In genomic region chr2:189661148-189661956, GRCh38 we compare ENCODE assay signal across 8 cellular contexts. TPM values are rescaled to one million over a fixed set of nuclear protein-coding genes. Genes with fewer than 3 reads are reported as not detected.
DNase-seq lines count a peak whose midpoint lies in the region; ATAC-seq and TF ChIP-seq lines count a peak whose summit lies in the region.

TSS of gene ASNSD1 (plus strand) at chr2:189661459. CDS start at chr2:189666133, 4,674 bp downstream.

- H3K9ac ChIP-seq in SU-DHL-6 (ENCODE audit: low read length) (peak within 1 kb of the TSS; percentile 87), adipocyte (ENCODE audit: low read length) (peak within 1 kb of the TSS; percentile 99), parathyroid adenoma (peak within 1 kb of the TSS; percentile 97)

- peaks cover 8% of the 10 kb centered on the region for H3F3A ChIP-seq in SU-DHL-6 (ENCODE audit: insufficient read depth)

- H3K27ac ChIP-seq in SU-DHL-6 (ENCODE audit: low read depth, low read length): peak within 1 kb of the TSS; percentile 48
- peak within 1 kb of the TSS; percentile 26 for H3K27ac ChIP-seq in cardiac muscle cell
- peak within 1 kb of the TSS; percentile 79 for H3K27ac ChIP-seq in parathyroid adenoma
- peak within 1 kb of the TSS; percentile 85 to 90 (median 88) for H3K27ac ChIP-seq in transverse colon

- H3K27me3 ChIP-seq in SU-DHL-6 (ENCODE audit: low read length) (no peaks in the 10 kb centered on the region), adipocyte (replicated peaks; ENCODE audit: control insufficient read depth, insufficient read depth, low read length) (no peaks in the 10 kb centered on the region), cardiac muscle cell (no peaks in the 10 kb centered on the region), parathyroid adenoma (ENCODE audit: control insufficient read depth, insufficient read depth, low read length) (no peaks in the 10 kb centered on the region), transverse colon (no peaks in the 10 kb centered on the region)

- 0 out of 2 replicates have a peak, but pooled peaks cover 11% of the 10 kb centered on the region for H4K20me1 ChIP-seq in SU-DHL-6 (ENCODE audit: low read depth, low read length)

- peaks cover 22% of the 10 kb centered on the region for H3K4me1 ChIP-seq in adipocyte (ENCODE audit: control insufficient read depth, insufficient read depth, low read length)
- H3K4me1 ChIP-seq in cardiac muscle cell (ENCODE audit: low read depth): peaks cover 6% of the 10 kb centered on the region
- peaks cover 8% of the 10 kb centered on the region for H3K4me1 ChIP-seq in parathyroid adenoma
- H3K4me1 ChIP-seq in transverse colon: peaks cover 0 to 29% (median 13%) of the 10 kb centered on the region in 4 donors

- peaks cover 19% of the 10 kb centered on the region; the same call in 1 of the 2 replicates for H3K36me3 ChIP-seq in SU-DHL-6 (ENCODE audit: low read length)
- peaks cover 5% of the 10 kb centered on the region for H3K36me3 ChIP-seq in adipocyte (ENCODE audit: control insufficient read depth, insufficient read depth, low read length, severe bottlenecking)
- H3K36me3 ChIP-seq in cardiac muscle cell: peaks cover 10% of the 10 kb centered on the region
- H3K36me3 ChIP-seq in parathyroid adenoma (ENCODE audit: control insufficient read depth, insufficient read depth, low read length): no peaks in the 10 kb centered on the region
- peaks cover 0 to 8% (median 0%) of the 10 kb centered on the region in 4 donors for H3K36me3 ChIP-seq in transverse colon

- peak; percentile 84 for TF ChIP-seq POLR2A in transverse colon (IDR thresholded peaks at IDR 0.05)

- DNase-seq in NCI-H128 (lab: John Stamatoyannopoulos, UW; ENCODE audit: unreplicated experiment): peak; percentile 94
- DNase-seq in adipocyte (ENCODE audit: low read depth): peak; percentile 100
- DNase-seq in cardiac muscle cell (ENCODE audit: low read depth in 1 of 2, low spot score in 1 of 2): peak; percentile 100
- peak; percentile 99 for DNase-seq in transverse colon

- H3K9me2 ChIP-seq in SU-DHL-6 (replicated peaks; ENCODE audit: insufficient read depth, low read length): no peaks in the 10 kb centered on the region

- H3K79me2 ChIP-seq in SU-DHL-6 (ENCODE audit: insufficient read depth, low read length) (peaks cover 46% of the 10 kb centered on the region), parathyroid adenoma (peaks cover 12% of the 10 kb centered on the region)

- intact Hi-C loops in transverse colon (cut with DNase I; ENCODE audit: low total_unique reads): loop anchor here (5.0 kb wide), 1 partner anchor 36 kb away; no protein-coding TSS in a partner anchor

- H3K4me2 ChIP-seq in SU-DHL-6 (ENCODE audit: low read depth, low read length, poor library complexity, severe bottlenecking) (peak within 1 kb of the TSS; percentile 99), parathyroid adenoma (ENCODE audit: low read length) (peak within 1 kb of the TSS; percentile 98)

- H2AFZ ChIP-seq in SU-DHL-6 (ENCODE audit: low read depth, low read length, severe bottlenecking): peak within 1 kb of the TSS; percentile 83
- H2AFZ ChIP-seq in parathyroid adenoma: peak within 1 kb of the TSS; percentile 99

- 0 to 1% methylated on average over 10 to 46 of the region's 46 CpGs for whole genome bisulfite sequencing in transverse colon (ENCODE audit: low coverage in 1 of 2), 2 donors

- peak; percentile 83 for TF ChIP-seq CTCF in GM12873 (IDR thresholded peaks at IDR 0.05; ENCODE audit: insufficient read depth, low read depth, low read length, missing control alignments)
- TF ChIP-seq CTCF in SU-DHL-6 (IDR thresholded peaks at IDR 0.05; ENCODE audit: insufficient read depth, low read length, poor library complexity, severe bottlenecking): peak; percentile 95
- peak; percentile 89 for TF ChIP-seq CTCF in cardiac muscle cell (IDR thresholded peaks at IDR 0.05; ENCODE audit: low read depth, low read length)
- TF ChIP-seq CTCF in parathyroid adenoma (IDR thresholded peaks at IDR 0.05): peak; percentile 98
- TF ChIP-seq CTCF in transverse colon (IDR thresholded peaks at IDR 0.05): peak; percentile 94 to 100 (median 94)

- peak; percentile 91 for ATAC-seq in HG02759 (IDR thresholded peaks at IDR 0.05; ENCODE audit: unreplicated experiment)

- H3K9me3 ChIP-seq in SU-DHL-6 (ENCODE audit: insufficient read depth, low read length) (no peaks in the 10 kb centered on the region), adipocyte (ENCODE audit: control insufficient read depth, low read length) (no peaks in the 10 kb centered on the region), cardiac muscle cell (ENCODE audit: low read depth) (no peaks in the 10 kb centered on the region), parathyroid adenoma (ENCODE audit: control insufficient read depth, low read length) (no peaks in the 10 kb centered on the region), transverse colon (no peaks in the 10 kb centered on the region)

- TF ChIP-seq EP300 in transverse colon (IDR thresholded peaks at IDR 0.05; ENCODE audit: low read depth): no peak

- H3K4me3 ChIP-seq in SU-DHL-6 (ENCODE audit: insufficient read depth, low read length, poor library complexity, severe bottlenecking) (peak within 1 kb of the TSS; percentile 84), adipocyte (ENCODE audit: low read length) (peak within 1 kb of the TSS; percentile 97), cardiac muscle cell (peak within 1 kb of the TSS; percentile 70), parathyroid adenoma (ENCODE audit: low read depth, low read length) (peak within 1 kb of the TSS; percentile 99), transverse colon (peak within 1 kb of the TSS; percentile 79 to 90 (median 80))

- in situ Hi-C loops in transverse colon (cut with MboI; ENCODE audit: low pct_ligation_motif_present in 1 of 4, low pct_unique_long_range_greater_than_20kb in 1 of 4, low sequenced_read_pairs in 3 of 4): loop anchor here in 2 of 4 donors (25.0 kb wide), 2 partner anchors 126 to 401 kb away; partner anchors contain the start of genes MSTN (in 1 of the 2), ORMDL1 (in 1 of the 2) and PMS1 (in 1 of the 2)

RNA-seq across cellular contexts. Expression of gene ASNSD1, which starts in this region (rescaled TPM):
- total RNA-seq in cardiac muscle cell (21.8 and 25.2 TPM in 2 replicates), transverse colon (10 to 100 TPM; 11.3 to 35.2 (median 20.2) TPM)
- polyA plus RNA-seq in cardiac muscle cell: 36.8 and 37.1 TPM in 2 replicates

Comparison
In these comparisons a context has a peak if more than half of its experiments do, and no peak if none do; other contexts are left out.
1. Peak in every context shown above with its lines: DNase-seq, ATAC-seq, H3K4me3 ChIP-seq and H3K27ac ChIP-seq.
2. H3K27ac ChIP-seq: peak in every context shown above with its lines; median percentile 88 in transverse colon; 79 in parathyroid adenoma; 48 in SU-DHL-6; 26 in cardiac muscle cell.